1 cellular context compared by ENCODE assay signal in genomic region chr3:133274477-133274876, GRCh38.
TF ChIP-seq lines count a peak whose summit lies in the region.

No MANE protein-coding gene starts in this region.

TF ChIP-seq in K562, 482 proteins besides CTCF, POLR2A, EP300 and RAD21 (continued from another document):
- TF ChIP-seq, protein P1, sequence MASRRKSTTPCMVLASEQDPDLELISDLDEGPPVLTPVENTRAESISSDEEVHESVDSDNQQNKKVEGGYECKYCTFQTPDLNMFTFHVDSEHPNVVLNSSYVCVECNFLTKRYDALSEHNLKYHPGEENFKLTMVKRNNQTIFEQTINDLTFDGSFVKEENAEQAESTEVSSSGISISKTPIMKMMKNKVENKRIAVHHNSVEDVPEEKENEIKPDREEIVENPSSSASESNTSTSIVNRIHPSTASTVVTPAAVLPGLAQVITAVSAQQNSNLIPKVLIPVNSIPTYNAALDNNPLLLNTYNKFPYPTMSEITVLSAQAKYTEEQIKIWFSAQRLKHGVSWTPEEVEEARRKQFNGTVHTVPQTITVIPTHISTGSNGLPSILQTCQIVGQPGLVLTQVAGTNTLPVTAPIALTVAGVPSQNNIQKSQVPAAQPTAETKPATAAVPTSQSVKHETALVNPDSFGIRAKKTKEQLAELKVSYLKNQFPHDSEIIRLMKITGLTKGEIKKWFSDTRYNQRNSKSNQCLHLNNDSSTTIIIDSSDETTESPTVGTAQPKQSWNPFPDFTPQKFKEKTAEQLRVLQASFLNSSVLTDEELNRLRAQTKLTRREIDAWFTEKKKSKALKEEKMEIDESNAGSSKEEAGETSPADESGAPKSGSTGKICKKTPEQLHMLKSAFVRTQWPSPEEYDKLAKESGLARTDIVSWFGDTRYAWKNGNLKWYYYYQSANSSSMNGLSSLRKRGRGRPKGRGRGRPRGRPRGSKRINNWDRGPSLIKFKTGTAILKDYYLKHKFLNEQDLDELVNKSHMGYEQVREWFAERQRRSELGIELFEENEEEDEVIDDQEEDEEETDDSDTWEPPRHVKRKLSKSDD (conservative IDR thresholded peaks at IDR 0.05; ENCODE audit: low read length) = no peak
- TF ChIP-seq ZNF347 (CRISPR knock-in tag; IDR thresholded peaks at IDR 0.05; ENCODE audit: low read depth) (no peak), RBM14 (IDR thresholded peaks at IDR 0.05; ENCODE audit: borderline replicate concordance, insufficient read depth, low read depth, low read length) (no peak), RB1 (IDR thresholded peaks at IDR 0.05; ENCODE audit: low read depth) (no peak), ZNF134 (CRISPR knock-in tag; conservative IDR thresholded peaks at IDR 0.05) (no peak)
